Comparison of ENCODE assay signal across 32 cellular contexts in genomic region chr3:171850324-171850697, GRCh38. TPM values are rescaled to one million over a fixed set of nuclear protein-coding genes. Genes with fewer than 3 reads are reported as not detected.
DNase-seq lines count a peak whose midpoint lies in the region; TF ChIP-seq lines count a peak whose summit lies in the region.
"Had no signal": no experiment of that assay in that cellular context is flagged by ENCODE, and none has a peak within 500 bp of the region (broad histone marks: within the 10 kb centered on the region; RNA-seq: fewer than 3 reads in every experiment).

No MANE protein-coding gene starts in this region.

- H3K4me1 ChIP-seq in Caco-2 = peaks cover 4% of the 10 kb centered on the region
- H3K4me1 ChIP-seq: parathyroid adenoma had no signal

- H3K36me3 ChIP-seq in Caco-2 (ENCODE audit: control insufficient read depth, insufficient read depth, low read length) (no peaks in the 10 kb centered on the region), brain microvascular endothelial cell (replicated peaks) (no peaks in the 10 kb centered on the region)
- H3K36me3 ChIP-seq: ascending aorta, right atrium auricular region had no signal

- H3K9me3 ChIP-seq in Caco-2 = peaks cover 21% of the 10 kb centered on the region

- POLR2A ChIA-PET in Caco-2 (lab: Charles Lee) = no interaction called here

- no peaks in the 10 kb centered on the region for H3K27me3 ChIP-seq in Caco-2 (replicated peaks; ENCODE audit: control insufficient read depth, insufficient read depth, low read length)
- H3K27me3 ChIP-seq in brain microvascular endothelial cell (replicated peaks) = no peaks in the 10 kb centered on the region
- H3K27me3 ChIP-seq: ascending aorta, right atrium auricular region had no signal

- peaks cover 30% of the 10 kb centered on the region for H3K9me3 Mint-ChIP-seq in Caco-2 (ENCODE audit: unreplicated experiment)
- H3K9me3 Mint-ChIP-seq in nephron = peaks cover 21% of the 10 kb centered on the region
- H3K9me3 Mint-ChIP-seq: natural killer cell treated with Interleukin-12 subunit alpha and Interleukin-12 subunit beta and Interleukin-15 and Interleukin-18, amount 100 ng/mL, for 72 hours had no signal

- H3K4me3 ChIP-seq in Caco-2 (ENCODE audit: low read depth, low read length) (no peak overlapping the region), brain microvascular endothelial cell (ENCODE audit: low read depth, low read length) (no peak overlapping the region)
- H3K4me3 ChIP-seq: ascending aorta, right atrium auricular region had no signal

- CTCF ChIA-PET in Caco-2 (lab: Charles Lee) = no interaction called here

- H3K27me3 Mint-ChIP-seq in Caco-2 (ENCODE audit: insufficient read depth, unreplicated experiment) = no peaks in the 10 kb centered on the region
- no peaks in the 10 kb centered on the region for H3K27me3 Mint-ChIP-seq in nephron (ENCODE audit: low read depth)
- H3K27me3 Mint-ChIP-seq: dendritic cell treated with granulocyte-macrophage colony-stimulating factor and Interleukin-4, amounts not matched to agents 40 ng/mL and 50 ng/mL, for 4 days had no signal

- in situ Hi-C loops in brain microvascular endothelial cell (cut with HindIII; ENCODE audit: low pct_ligation_motif_present, low sequenced_read_pairs) = no loop called here

- no peak for DNase-seq in Caco-2
- peak; percentile 78 for DNase-seq in NCI-H226
- DNase-seq in brain microvascular endothelial cell = no peak
- no peak for DNase-seq in posterior cingulate gyrus
- no peak for DNase-seq in stimulated activated naive CD4-positive, alpha-beta T cell treated with Interleukin-2 at 50 U/mL for 16 hours (lab: John Stamatoyannopoulos, UW)
- DNase-seq in activated CD4-positive, CD25-positive, alpha-beta regulatory T cell (lab: John Stamatoyannopoulos, UW) = no peak
- no peak for DNase-seq in AML-193 (lab: John Stamatoyannopoulos, UW)
- DNase-seq: activated CD4-positive, alpha-beta T cell treated with anti-CD3 and anti-CD28 coated beads, Interleukin-2, amount 50 U/mL, for 48 hours; activated CD8-positive, alpha-beta memory T cell treated with anti-CD3 and anti-CD28 coated beads, Interleukin-2, amount 50 U/mL, for 48 hours; activated naive CD4-positive, alpha-beta T cell treated with anti-CD3 and anti-CD28 coated beads, Interleukin-2, amount 50 U/mL, for 16 hours; central memory CD4-positive, alpha-beta T cell; H9; NCI-H1436; NCI-H2081 treated with DMSO at 0.1 percent for 48 hours; NCI-H345; NCI-H748 treated with DMSO at 0.1 percent for 48 hours; SIG-M5; stimulated activated CD4-positive, alpha-beta T cell treated with anti-CD3 and anti-CD28 coated beads, Interleukin-12 subunit alpha, Interleukin-12 subunit beta, amount 100 ng/mL, for 4 hours; stimulated activated CD4-positive, alpha-beta T cell treated with anti-CD3 and anti-CD28 coated beads, Interleukin-4, amount 100 ng/mL, for 1 hour; substantia nigra had no signal

- H3K4me1 Mint-ChIP-seq in Caco-2 (ENCODE audit: low read depth, unreplicated experiment) (peaks cover 18% of the 10 kb centered on the region), nephron (peaks cover 22% of the 10 kb centered on the region)

- TF ChIP-seq CTCF in Caco-2 (IDR thresholded peaks at IDR 0.05; ENCODE audit: insufficient read depth in 1 of 2, low read depth in 1 of 2, low read length in 1 of 2, severe bottlenecking in 1 of 2, unreplicated experiment in 1 of 2) (no peak), brain microvascular endothelial cell (IDR thresholded peaks at IDR 0.05; ENCODE audit: low read depth, low read length, missing control alignments) (no peak), nephron (IDR thresholded peaks at IDR 0.05; ENCODE audit: unreplicated experiment in 3 of 3) (no peak)

- no peak overlapping the region for H3K4me3 Mint-ChIP-seq in Caco-2 (ENCODE audit: unreplicated experiment)
- no peak overlapping the region for H3K4me3 Mint-ChIP-seq in nephron
- H3K4me3 Mint-ChIP-seq: activated T-helper 17 cell treated with anti-CD3 and anti-CD28 coated beads, Interleukin-2, amount 50 U/mL, for 72 hours; dendritic cell treated with granulocyte-macrophage colony-stimulating factor and Interleukin-4, amounts not matched to agents 40 ng/mL and 50 ng/mL, for 4 days; H9; natural killer cell treated with Interleukin-12 subunit alpha and Interleukin-12 subunit beta and Interleukin-15 and Interleukin-18, amount 100 ng/mL, for 72 hours had no signal

- peak overlapping the region; percentile 21 for H3K27ac ChIP-seq in brain microvascular endothelial cell
- H3K27ac ChIP-seq: ascending aorta, parathyroid adenoma, right atrium auricular region had no signal

- intact Hi-C loops in Caco-2 (cut with micrococcal nuclease; ENCODE audit: unreplicated experiment) = no loop called here
- intact Hi-C loops in posterior cingulate gyrus (cut with DNase I) = no loop called here

- H3K27ac Mint-ChIP-seq in Caco-2 (ENCODE audit: unreplicated experiment) = peak overlapping the region; percentile 44
- H3K27ac Mint-ChIP-seq in nephron = peak overlapping the region; percentile 10 to 54 (median 40)
- H3K27ac Mint-ChIP-seq: activated T-helper 17 cell treated with anti-CD3 and anti-CD28 coated beads, Interleukin-2, amount 50 U/mL, for 72 hours; dendritic cell treated with granulocyte-macrophage colony-stimulating factor and Interleukin-4, amounts not matched to agents 40 ng/mL and 50 ng/mL, for 4 days; H9; natural killer cell treated with Interleukin-12 subunit alpha and Interleukin-12 subunit beta and Interleukin-15 and Interleukin-18, amount 100 ng/mL, for 72 hours had no signal

- BruUV-seq in Caco-2 (replicated peaks; lab: Mats Ljungman, UMichigan) = no TSS peak

- H3K36me3 Mint-ChIP-seq in Caco-2 (ENCODE audit: insufficient read depth, unreplicated experiment) (no peaks in the 10 kb centered on the region), nephron (ENCODE audit: low read depth) (peaks cover 12% of the 10 kb centered on the region)

RNA-seq across cellular contexts. Expression of gene TMEM212, which starts 7.2 kb away (rescaled TPM):
- not detected in 2 replicates for total RNA-seq in Caco-2 (2022)
- total RNA-seq: activated T-helper 17 cell treated with anti-CD3 and anti-CD28 coated beads, Interleukin-2, amount 50 U/mL, for 72 hours; ascending aorta; fibroblast of lung; H9; liver; MCF 10A; mononuclear cell; natural killer cell treated with Interleukin-12 subunit alpha and Interleukin-12 subunit beta and Interleukin-15 and Interleukin-18, amount 100 ng/mL, for 72 hours; right atrium auricular region; ureter had no signal

RNA-seq across cellular contexts. Expression of gene PLD1, which starts 40.0 kb away (rescaled TPM):
- total RNA-seq in Caco-2 (2022) = 5.3 and 5.5 TPM in 2 replicates
